21 cellular contexts compared by ENCODE assay signal in the genomic region with DNA sequence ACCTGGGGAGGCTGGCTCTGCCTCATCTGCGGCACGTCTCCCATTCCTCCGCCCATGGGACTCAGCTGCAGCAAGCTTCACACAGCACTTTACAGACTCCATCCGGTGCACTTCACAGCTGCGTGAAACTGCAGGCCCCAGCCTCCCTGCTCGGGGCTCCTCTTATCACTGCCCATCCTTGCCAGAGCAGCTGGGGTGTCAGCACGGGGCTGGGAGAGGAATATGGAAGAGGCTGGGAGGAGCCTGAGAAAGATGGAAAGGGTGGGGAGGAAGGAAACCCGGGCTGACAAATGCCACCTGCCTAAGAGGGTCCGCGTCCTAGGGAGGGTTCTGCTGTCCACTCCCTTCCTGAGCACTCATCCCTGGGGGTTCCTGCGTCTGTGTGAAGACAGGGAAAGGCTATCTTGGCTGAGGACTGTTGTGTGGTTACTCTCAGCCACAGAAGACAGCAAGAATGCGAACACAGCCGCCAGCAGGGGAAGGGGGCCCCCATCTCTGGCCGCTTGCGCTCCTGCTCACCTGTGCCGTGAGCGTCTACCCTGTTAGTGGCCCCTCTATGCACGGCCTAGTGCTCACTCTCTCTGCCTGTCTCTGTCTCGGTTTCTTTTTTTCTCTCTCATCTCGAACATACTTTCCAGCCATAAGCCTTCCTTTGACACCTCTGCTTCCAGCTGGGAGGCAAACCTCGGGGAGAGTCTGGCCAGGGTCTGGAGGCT.
A peak's percentile ranks its signal among the peaks of the same experiment; 100 is the strongest.
DNase-seq lines count a peak whose midpoint lies in the region; ATAC-seq and TF ChIP-seq lines count a peak whose summit lies in the region.
"Had no signal": no experiment of that assay in that cellular context is flagged by ENCODE, and none has a peak within 500 bp of the region (broad histone marks: within the 10 kb centered on the region; RNA-seq: fewer than 3 reads in every experiment).

No MANE protein-coding gene starts in this region.

- in situ Hi-C loops in GM13976 (cut with MboI; ENCODE audit: low sequenced_read_pairs, unreplicated experiment), result no loop called here

- no CpG with 5 or more reads among the region's 21 CpGs for WGBS in mesendoderm (ENCODE audit: extremely low coverage, insufficient coverage, low lambda C conversion rate)

- no peak for TF ChIP-seq CTCF in fibroblast of villous mesenchyme (IDR thresholded peaks at IDR 0.05; ENCODE audit: insufficient read depth, low read depth, low read length)
- no peak for TF ChIP-seq CTCF in upper lobe of right lung (IDR thresholded peaks at IDR 0.05)
- no peak for TF ChIP-seq CTCF in GM13976 (IDR thresholded peaks at IDR 0.05; ENCODE audit: borderline replicate concordance, control extremely low read depth, extremely low read depth, insufficient read depth, missing control alignments)

- H3K4me2 ChIP-seq in mesendoderm (ENCODE audit: low read length), result no peak overlapping the region

- H3K36me3 ChIP-seq in mesendoderm (ENCODE audit: control insufficient read depth, insufficient read depth, low read length) (no peaks in the 10 kb centered on the region), upper lobe of right lung (no peaks in the 10 kb centered on the region)
- H3K36me3 ChIP-seq: right lobe of liver, SJSA1, transverse colon had no signal

- no peak overlapping the region for H3K18ac ChIP-seq in mesendoderm (ENCODE audit: low read length)

- H3K79me2 ChIP-seq in mesendoderm (ENCODE audit: control insufficient read depth, insufficient read depth, low read length), result no peaks in the 10 kb centered on the region

- ATAC-seq in upper lobe of right lung (peak; percentile 40), GM19395 (IDR thresholded peaks at IDR 0.05; ENCODE audit: unreplicated experiment) (no peak)
- ATAC-seq: left lobe of liver; stimulated activated naive CD8-positive, alpha-beta T cell treated with anti-CD3 and anti-CD28 coated beads, Interleukin-15, Interleukin-2, amounts not matched to agents 100 U/mL and 50 U/mL, for 24 hours had no signal

- H3K9ac ChIP-seq in mesendoderm (ENCODE audit: low read length), result no peak overlapping the region

- H3K79me1 ChIP-seq in mesendoderm (ENCODE audit: low read length), result no peaks in the 10 kb centered on the region

- DNase-seq in NCI-H2171 treated with DMSO at 0.1 percent for 48 hours (lab: John Stamatoyannopoulos, UW) (peak; percentile 14), NCI-H2171 (lab: John Stamatoyannopoulos, UW) (no peak), fibroblast of villous mesenchyme (ENCODE audit: low read depth) (peak; percentile 75), mesendoderm (peak; percentile 51), upper lobe of right lung (no peak), GM13976 (ENCODE audit: low spot score) (no peak)
- DNase-seq in stimulated activated naive CD4-positive, alpha-beta T cell treated with Interleukin-2 at 50 U/mL for 16 hours (lab: John Stamatoyannopoulos, UW), result no peak
- DNase-seq: 8988T; activated CD4-positive, CD25-positive, alpha-beta regulatory T cell treated with anti-CD3 and anti-CD28 coated beads, Interleukin-2, amount 50 U/mL, for 72 hours; activated CD8-positive, alpha-beta memory T cell treated with anti-CD3 and anti-CD28 coated beads for 24 hours; activated naive CD8-positive, alpha-beta T cell treated with anti-CD3 and anti-CD28 coated beads, Interleukin-2, amount 10 ng/mL, durations not matched to agents 7 days and 5 days; KBM-7; NCI-H1048; NCI-H2029; OCI-M1; right lobe of liver; stimulated activated naive CD8-positive, alpha-beta T cell treated with anti-CD3 and anti-CD28 coated beads, Interleukin-15, Interleukin-2, amounts not matched to agents 100 U/mL and 50 U/mL, for 24 hours; transverse colon had no signal

- H3K23ac ChIP-seq in mesendoderm (ENCODE audit: low read length), result no peak overlapping the region

- H4K8ac ChIP-seq in mesendoderm (ENCODE audit: low read depth, low read length), result no peak overlapping the region

- intact Hi-C loops in upper lobe of right lung (cut with DNase I), result no loop called here

- no peak overlapping the region for H4K5ac ChIP-seq in mesendoderm (ENCODE audit: low read length)

- H2BK120ac ChIP-seq in mesendoderm (ENCODE audit: low read depth, low read length), result no peak overlapping the region

- H3K27me3 ChIP-seq in mesendoderm (ENCODE audit: insufficient read depth, low read length, poor library complexity), result no peaks in the 10 kb centered on the region
- no peaks in the 10 kb centered on the region for H3K27me3 ChIP-seq in upper lobe of right lung
- H3K27me3 ChIP-seq: right lobe of liver, SJSA1, transverse colon had no signal

- H3K4me3 ChIP-seq in fibroblast of villous mesenchyme (ENCODE audit: low read depth, low read length) (no peak overlapping the region), mesendoderm (ENCODE audit: low read length) (no peak overlapping the region), upper lobe of right lung (no peak overlapping the region)
- H3K4me3 ChIP-seq: right lobe of liver, SJSA1, transverse colon had no signal

- no peak overlapping the region for H3K4ac ChIP-seq in mesendoderm (ENCODE audit: low read depth, low read length)

- H3K9me3 ChIP-seq in upper lobe of right lung, result no peaks in the 10 kb centered on the region
- H3K9me3 ChIP-seq: right lobe of liver, SJSA1, transverse colon had no signal

- no peak overlapping the region for H3K27ac ChIP-seq in mesendoderm (ENCODE audit: low read depth, low read length)
- no peak overlapping the region for H3K27ac ChIP-seq in upper lobe of right lung
- H3K27ac ChIP-seq: right lobe of liver, SJSA1 had no signal

- peaks cover 5% of the 10 kb centered on the region for H3K4me1 ChIP-seq in mesendoderm (ENCODE audit: control insufficient read depth, low read depth, low read length)
- H3K4me1 ChIP-seq in upper lobe of right lung, result peaks cover 30% of the 10 kb centered on the region
- H3K4me1 ChIP-seq: right lobe of liver, SJSA1 had no signal

- H2AK5ac ChIP-seq in mesendoderm (ENCODE audit: low read length), result peak overlapping the region; percentile 33

- no peak overlapping the region for H2BK5ac ChIP-seq in mesendoderm (ENCODE audit: low read length)

- no peak overlapping the region for H2BK15ac ChIP-seq in mesendoderm (replicated peaks; ENCODE audit: low read depth)

- peak overlapping the region; percentile 68 for H3K56ac ChIP-seq in mesendoderm (ENCODE audit: low read length)

Comparison
In these comparisons a context has a peak if more than half of its experiments do, and no peak if none do; other contexts are left out.
1. DNase-seq: peak in NCI-H2171 treated with DMSO at 0.1 percent for 48 hours (single experiment), fibroblast of villous mesenchyme (single experiment) and mesendoderm (single experiment); none in NCI-H2171 (single experiment), upper lobe of right lung (single experiment), stimulated activated naive CD4-positive, alpha-beta T cell treated with Interleukin-2 at 50 U/mL for 16 hours (single experiment) and GM13976 (single experiment).